Comparison of ENCODE assay signal across 21 cellular contexts in genomic region chr6:150228067-150228733, GRCh38.
DNase-seq lines count a peak whose midpoint lies in the region; ATAC-seq, FAIRE-seq and TF ChIP-seq lines count a peak whose summit lies in the region.
"Had no signal": no experiment of that assay in that cellular context is flagged by ENCODE, and none has a peak within 500 bp of the region (broad histone marks: within the 10 kb centered on the region; RNA-seq: fewer than 3 reads in every experiment).

No MANE protein-coding gene starts in this region.

- FAIRE-seq in astrocyte (lab: Jason Lieb, UNC), result peak; percentile 17
- FAIRE-seq: G401.6, GM12878 had no signal

- H3K27ac ChIP-seq in astrocyte (ENCODE audit: low read depth, low read length), result no peak overlapping the region
- H3K27ac ChIP-seq: PC-9, SK-N-MC had no signal

- no peaks in the 10 kb centered on the region for H3K9me3 Mint-ChIP-seq in astrocyte (ENCODE audit: unreplicated experiment)
- H3K9me3 Mint-ChIP-seq in nephron progenitor cell, result peaks cover 20% of the 10 kb centered on the region

- no peaks in the 10 kb centered on the region for H3K36me3 Mint-ChIP-seq in astrocyte (ENCODE audit: low read depth, unreplicated experiment)
- H3K36me3 Mint-ChIP-seq in nephron progenitor cell (ENCODE audit: low read depth), result peaks cover 23% of the 10 kb centered on the region

- H3K4me1 ChIP-seq in astrocyte (ENCODE audit: insufficient read depth, low read length), result peaks cover 20% of the 10 kb centered on the region

- no peak overlapping the region for H3K4me2 ChIP-seq in astrocyte (ENCODE audit: low read length)
- H3K4me2 ChIP-seq: PC-9 had no signal

- H3K79me2 ChIP-seq in astrocyte (ENCODE audit: insufficient read depth, low read length), result no peaks in the 10 kb centered on the region

- H3K4me1 Mint-ChIP-seq in astrocyte (ENCODE audit: low read depth, unreplicated experiment) (peaks cover 33% of the 10 kb centered on the region), nephron progenitor cell (peaks cover 38% of the 10 kb centered on the region)

- no peak overlapping the region for H2AFZ ChIP-seq in astrocyte (ENCODE audit: low read depth, low read length)
- H2AFZ ChIP-seq: PC-9 had no signal

- no peak overlapping the region for H3K27ac Mint-ChIP-seq in astrocyte (ENCODE audit: unreplicated experiment)
- H3K27ac Mint-ChIP-seq in nephron progenitor cell, result peak overlapping the region; percentile 37
- H3K27ac Mint-ChIP-seq: CD4-positive, alpha-beta memory T cell had no signal

- H3K27me3 ChIP-seq in astrocyte (ENCODE audit: insufficient read depth, low read length), result no peaks in the 10 kb centered on the region

- no peak overlapping the region for H3K4me3 ChIP-seq in astrocyte (ENCODE audit: insufficient read depth, low read depth, low read length)
- H3K4me3 ChIP-seq: GM12878, PC-9, SK-N-MC had no signal

- DNase-seq in HK-2 (ENCODE audit: unreplicated experiment), result peak; percentile 22
- DNase-seq in astrocyte (ENCODE audit: low read depth), result no peak
- no peak for DNase-seq in left ventricle myocardium superior
- no peak for DNase-seq in nephron progenitor cell
- DNase-seq in Ammon's horn (ENCODE audit: low spot score), result no peak
- DNase-seq: CD4-positive, alpha-beta memory T cell; DND-41; GOT3; Kasumi-1; MM.1S; NCI-H1105; NCI-H1694; NCI-H2227 treated with DMSO at 0.1 percent for 48 hours; NCI-H524; PC-9 had no signal

- H3K4me3 Mint-ChIP-seq in astrocyte (ENCODE audit: unreplicated experiment), result no peak overlapping the region
- H3K4me3 Mint-ChIP-seq in nephron progenitor cell, result peak overlapping the region; percentile 5
- H3K4me3 Mint-ChIP-seq: CD4-positive, alpha-beta memory T cell had no signal

- TF ChIP-seq CTCF in astrocyte (IDR thresholded peaks at IDR 0.05; ENCODE audit: insufficient read depth, low read depth, low read length), result no peak
- TF ChIP-seq CTCF in nephron progenitor cell (IDR thresholded peaks at IDR 0.05), result no peak

- no peak overlapping the region for H3K9ac ChIP-seq in astrocyte (ENCODE audit: low read length)

- no peaks in the 10 kb centered on the region for H3K36me3 ChIP-seq in astrocyte (ENCODE audit: insufficient read depth, low read length)

- H4K20me1 ChIP-seq in astrocyte (ENCODE audit: insufficient read depth, low read length), result no peaks in the 10 kb centered on the region

- intact Hi-C loops in left ventricle myocardium superior (cut with micrococcal nuclease), result no loop called here

- ATAC-seq in left ventricle myocardium superior, result peak; percentile 60
- no peak for ATAC-seq in HG03460 (IDR thresholded peaks at IDR 0.05; ENCODE audit: unreplicated experiment)
- ATAC-seq in GM19324 (IDR thresholded peaks at IDR 0.05; ENCODE audit: low FRiP score, unreplicated experiment), result no peak
- no peak for ATAC-seq in HG02938 (IDR thresholded peaks at IDR 0.05; ENCODE audit: unreplicated experiment)
- ATAC-seq: GM12878 had no signal

- no peaks in the 10 kb centered on the region for H3K9me3 ChIP-seq in astrocyte (ENCODE audit: insufficient read depth, low read depth, low read length)

- H3K27me3 Mint-ChIP-seq in astrocyte (ENCODE audit: low read depth, unreplicated experiment), result no peaks in the 10 kb centered on the region
- H3K27me3 Mint-ChIP-seq in nephron progenitor cell (ENCODE audit: low read depth, poor library complexity), result peaks cover 18% of the 10 kb centered on the region
